ENCODE assay signal across 18 cellular contexts in genomic region chr2:53334610-53335009, GRCh38.
DNase-seq lines count a peak whose midpoint lies in the region; ATAC-seq, FAIRE-seq and TF ChIP-seq lines count a peak whose summit lies in the region.
"Had no signal": no experiment of that assay in that cellular context is flagged by ENCODE, and none has a peak within 500 bp of the region (broad histone marks: within the 10 kb centered on the region; RNA-seq: fewer than 3 reads in every experiment).

No MANE protein-coding gene starts in this region.

- H3K27me3 ChIP-seq in mammary epithelial cell (ENCODE audit: insufficient read depth, low read length): no peaks in the 10 kb centered on the region

- H3K36me3 Mint-ChIP-seq in MCF 10A (ENCODE audit: insufficient read depth, unreplicated experiment): no peaks in the 10 kb centered on the region

- in situ Hi-C loops in mammary epithelial cell (cut with MboI; ENCODE audit: low sequenced_read_pairs in 2 of 2): no loop called here

- intact Hi-C loops in mammary epithelial cell (cut with micrococcal nuclease) (no loop called here), MCF 10A (cut with micrococcal nuclease) (no loop called here)

- no peaks in the 10 kb centered on the region for H3K9me3 Mint-ChIP-seq in MCF 10A (ENCODE audit: unreplicated experiment)
- H3K9me3 Mint-ChIP-seq: HFFc6 had no signal

- BruUV-seq in mammary epithelial cell (replicated peaks; lab: Mats Ljungman, UMichigan): no TSS peak
- no TSS peak for BruUV-seq in MCF 10A (replicated peaks; lab: Mats Ljungman, UMichigan)

- no peak overlapping the region for H3K27ac ChIP-seq in mammary epithelial cell (ENCODE audit: insufficient read depth, low read depth, low read length)
- H3K27ac ChIP-seq: KMS-11 had no signal

- FAIRE-seq in islet of Langerhans (lab: Jason Lieb, UNC): peak; percentile 65
- FAIRE-seq: GM12891, GM18507, H54 had no signal

- dilution Hi-C loops in mammary epithelial cell (cut with HindIII; ENCODE audit: low sequenced_read_pairs): no loop called here

- H2AFZ ChIP-seq in mammary epithelial cell (ENCODE audit: low read depth, low read length): peak overlapping the region; percentile 11

- no peaks in the 10 kb centered on the region for H4K20me1 ChIP-seq in mammary epithelial cell (ENCODE audit: insufficient read depth, low read length)

- WGBS in mammary epithelial cell (ENCODE audit: low coverage, missing lambda C conversion rate): 69% methylated on average over 4 of the region's 4 CpGs

- H3K36me3 ChIP-seq in mammary epithelial cell (ENCODE audit: insufficient read depth, low read length): no peaks in the 10 kb centered on the region

- H3K4me2 ChIP-seq in mammary epithelial cell (ENCODE audit: insufficient read depth, low read depth, low read length): no peak overlapping the region
- H3K4me2 ChIP-seq: KMS-11 had no signal

- no peak overlapping the region for H3K9ac ChIP-seq in mammary epithelial cell (ENCODE audit: insufficient read depth, low read length)
- H3K9ac ChIP-seq: KMS-11 had no signal

- H3K4me3 ChIP-seq in mammary epithelial cell (replicated peaks in 1 of 3; ENCODE audit: insufficient read depth in 1 of 3, low read depth in 2 of 3, low read length in 3 of 3): no peak overlapping the region
- no peak overlapping the region for H3K4me3 ChIP-seq in retinal pigment epithelial cell (ENCODE audit: low read length)

- no peaks in the 10 kb centered on the region for H3K4me1 ChIP-seq in mammary epithelial cell (ENCODE audit: insufficient read depth, low read length)

- CTCF ChIA-PET in mammary epithelial cell (lab: Charles Lee; ENCODE audit: low non-redundant PET): no interaction called here
- CTCF ChIA-PET in MCF 10A (lab: Yijun Ruan, JAX): no interaction called here

- no peak overlapping the region for H3K27ac Mint-ChIP-seq in MCF 10A (ENCODE audit: low read depth, unreplicated experiment)
- H3K27ac Mint-ChIP-seq: B cell, HFFc6 had no signal

- peaks cover 6% of the 10 kb centered on the region for H3K4me1 Mint-ChIP-seq in MCF 10A (ENCODE audit: insufficient read depth, unreplicated experiment)
- H3K4me1 Mint-ChIP-seq: B cell had no signal

- ATAC-seq in HG03175 (IDR thresholded peaks at IDR 0.05; ENCODE audit: unreplicated experiment) (no peak), GM21390 (IDR thresholded peaks at IDR 0.05; ENCODE audit: unreplicated experiment) (no peak)

- no peaks in the 10 kb centered on the region for H3K27me3 Mint-ChIP-seq in MCF 10A (ENCODE audit: insufficient read depth, unreplicated experiment)
- H3K27me3 Mint-ChIP-seq: B cell had no signal

- H3K9me3 ChIP-seq in mammary epithelial cell (replicated peaks; ENCODE audit: insufficient read depth, low read length): no peaks in the 10 kb centered on the region

- H3K4me3 Mint-ChIP-seq in MCF 10A (ENCODE audit: unreplicated experiment): no peak overlapping the region
- H3K4me3 Mint-ChIP-seq: B cell, HFFc6 had no signal

- DNase-seq in mammary epithelial cell: no peak
- no peak for DNase-seq in MCF 10A (ENCODE audit: unreplicated experiment)
- peak; percentile 100 for DNase-seq in NCI-H69 (lab: John Stamatoyannopoulos, UW)
- peak; percentile 35 for DNase-seq in retinal pigment epithelial cell (ENCODE audit: low read depth)
- no peak for DNase-seq in cerebellar cortex (ENCODE audit: low spot score)
- DNase-seq: HFFc6, NCI-H1417 treated with DMSO at 0.1 percent for 48 hours, NCI-H1930, NCI-H510A, SW 1271 had no signal

- POLR2A ChIA-PET in MCF 10A (lab: Yijun Ruan, JAX): no interaction called here

- no peak for TF ChIP-seq CTCF in mammary epithelial cell (conservative IDR thresholded peaks at IDR 0.05 in 1 of 2, IDR thresholded peaks at IDR 0.05 in 1 of 2; ENCODE audit: extremely low read depth in 1 of 2, insufficient read depth in 1 of 2, low read depth in 1 of 2, low read length in 2 of 2)
- TF ChIP-seq CTCF in MCF 10A (IDR thresholded peaks at IDR 0.05; ENCODE audit: unreplicated experiment): no peak
- no peak for TF ChIP-seq CTCF in retinal pigment epithelial cell (conservative IDR thresholded peaks at IDR 0.05; ENCODE audit: low read depth, low read length)

- no peaks in the 10 kb centered on the region for H3K79me2 ChIP-seq in mammary epithelial cell (ENCODE audit: insufficient read depth, low read length)

Comparison
In these comparisons a context has a peak if more than half of its experiments do, and no peak if none do; other contexts are left out.
1. DNase-seq: peak in NCI-H69 (single experiment) and retinal pigment epithelial cell (single experiment); none in mammary epithelial cell (single experiment), MCF 10A (single experiment) and cerebellar cortex (single experiment).